In genomic region chr1:10958614-10959013, GRCh38 we compare ENCODE assay signal across 1 cellular context.
A peak's percentile ranks its signal among the peaks of the same experiment; 100 is the strongest.
TF ChIP-seq lines count a peak whose summit lies in the region.

No MANE protein-coding gene starts in this region.

TF ChIP-seq in H1, 55 proteins besides CTCF, POLR2A, EP300 and RAD21:
- TF ChIP-seq TCF12 (IDR thresholded peaks at IDR 0.05; ENCODE audit: low read depth, low read length) (0 out of 2 replicates have a peak, but pooled peaks have one; percentile 18), CTBP2 (IDR thresholded peaks at IDR 0.05; ENCODE audit: borderline replicate concordance, insufficient read depth, insufficient read length, low read length) (peak; percentile 73), SAP30 (IDR thresholded peaks at IDR 0.05; ENCODE audit: insufficient read depth, insufficient replicate concordance, low read length) (no peak), NANOG (IDR thresholded peaks at IDR 0.05; ENCODE audit: insufficient read depth, low read depth, low read length, poor library complexity, severe bottlenecking) (peak; percentile 96)
TF ChIP-seq in H1: peak in this region for 3.
